8 cellular contexts compared by ENCODE assay signal in genomic region chr15:30398988-30399387, GRCh38. TPM values are rescaled to one million over a fixed set of nuclear protein-coding genes. Genes with fewer than 3 reads are reported as not detected.
A peak's percentile ranks its signal among the peaks of the same experiment; 100 is the strongest.
DNase-seq lines count a peak whose midpoint lies in the region; ATAC-seq, FAIRE-seq and TF ChIP-seq lines count a peak whose summit lies in the region.
"Not testable (repeated sequence)": the region's sequence is repeated elsewhere in the genome, so short reads cannot be mapped to it uniquely, and the experiment has no call there.

No MANE protein-coding gene starts in this region.

- not testable (repeated sequence) for H3K9me3 ChIP-seq in kidney (ENCODE audit: control insufficient read depth in 1 of 2, low read length in 2 of 2); upper lobe of left lung

- TF ChIP-seq EP300 in upper lobe of left lung (IDR thresholded peaks at IDR 0.05), result not testable (repeated sequence)

- peak; percentile 50 for TF ChIP-seq CTCF in HFFc6 (IDR thresholded peaks at IDR 0.05)
- TF ChIP-seq CTCF in kidney (IDR thresholded peaks at IDR 0.05; ENCODE audit: borderline replicate concordance, extremely low read depth, insufficient read depth), result not testable (repeated sequence)
- TF ChIP-seq CTCF in upper lobe of left lung (IDR thresholded peaks at IDR 0.05), result peak in 5 of 6 experiments; percentile 19 to 53 (median 40)

- not testable (repeated sequence) for H3K9me3 Mint-ChIP-seq in HFFc6

- not testable (repeated sequence) for H3K4me3 ChIP-seq in kidney (ENCODE audit: low read length in 2 of 2); upper lobe of left lung

- DNase-seq in HFFc6 (peak; percentile 4), kidney (peak; percentile 70), posterior cingulate gyrus (peak in 8 of 10 donors; percentile 12 to 91 (median 49)), upper lobe of left lung (peak; percentile 46 to 65)
- peak; percentile 71 for DNase-seq in activated CD4-positive, CD25-positive, alpha-beta regulatory T cell treated with anti-CD3 and anti-CD28 coated beads, Interleukin-2, amount 50 U/mL, for 72 hours
- peak; percentile 78 to 83 for DNase-seq in activated T-cell treated with anti-CD3 and anti-CD28 coated beads, Interleukin-2, amount 50 U/mL, for 48 hours
- DNase-seq in central memory CD4-positive, alpha-beta T cell, result peak; percentile 31
- DNase-seq in stimulated activated CD4-positive, alpha-beta T cell treated with anti-CD3 and anti-CD28 coated beads, TNF-alpha, amount 100 ng/mL, for 48 hours (ENCODE audit: low read depth in 3 of 3), result peak; percentile 15 to 50 (median 38)

- H3K4me1 ChIP-seq in kidney (ENCODE audit: control insufficient read depth in 1 of 2, insufficient read depth in 1 of 2, low read depth in 1 of 2, low read length in 2 of 2); upper lobe of left lung: not testable (repeated sequence)

- not testable (repeated sequence) for H3K4me3 Mint-ChIP-seq in HFFc6

- not testable (repeated sequence) for H3K27ac ChIP-seq in kidney (ENCODE audit: low read depth in 2 of 2, low read length in 2 of 2); upper lobe of left lung

- FAIRE-seq in kidney (lab: Jason Lieb, UNC), result not testable (repeated sequence)

- H3K27me3 Mint-ChIP-seq in HFFc6 (ENCODE audit: insufficient read depth), result not testable (repeated sequence)

- TF ChIP-seq POLR2A in upper lobe of left lung (IDR thresholded peaks at IDR 0.05), result not testable (repeated sequence)

- H3K27ac Mint-ChIP-seq in HFFc6, result not testable (repeated sequence)

- not testable (repeated sequence) for H3K36me3 ChIP-seq in kidney (ENCODE audit: control insufficient read depth in 1 of 2, insufficient read depth in 2 of 2, low read length in 2 of 2); upper lobe of left lung

- not testable (repeated sequence) for ATAC-seq in upper lobe of left lung (ENCODE audit: low FRiP score in 2 of 2)

- no CpG with 5 or more reads among the region's 6 CpGs for WGBS in upper lobe of left lung, 2 donors

- not testable (repeated sequence) for H3K9ac ChIP-seq in kidney (ENCODE audit: low read length in 2 of 2)

- intact Hi-C loops in kidney (cut with DNase I); posterior cingulate gyrus (cut with DNase I): not testable (repeated sequence)

- H3K4me1 Mint-ChIP-seq in HFFc6 (ENCODE audit: low read depth), result not testable (repeated sequence)

- H3K36me3 Mint-ChIP-seq in HFFc6 (ENCODE audit: low read depth), result not testable (repeated sequence)

- H3K27me3 ChIP-seq in upper lobe of left lung, result not testable (repeated sequence)

RNA-seq across cellular contexts. Expression of gene CHRFAM7A, which starts 5.6 kb away (rescaled TPM):
- not detected for total RNA-seq in HFFc6 (2021; fragmentation: NEBNext Ultra II Directional; extraction: Animal tissue kit (Norgen Biotek cat#: 25700))
- total RNA-seq in kidney (2.7 TPM), upper lobe of left lung (10 to 100 TPM in 1 of 6 donors, 1 to 10 TPM in 5; 1.6 to 19.9 (median 4.3) TPM)
- 0.54 TPM for polyA plus RNA-seq in kidney (ENCODE audit: insufficient read depth, low read depth, low replicate concordance)

RNA-seq across cellular contexts. Expression of gene GOLGA8R, which starts 15.1 kb away (rescaled TPM):
- total RNA-seq in HFFc6 (2021; fragmentation: NEBNext Ultra II Directional; extraction: Animal tissue kit (Norgen Biotek cat#: 25700)), result under 1 TPM in 5 of 6 experiments, not detected in 1; 0.07 to 0.51 (median 0.28) TPM
- 6.3 TPM for total RNA-seq in kidney
- 0.41 TPM for polyA plus RNA-seq in kidney (ENCODE audit: insufficient read depth, low read depth, low replicate concordance)
- total RNA-seq in upper lobe of left lung, result 10 to 100 TPM in 2 of 6 donors, 1 to 10 TPM in 4; 2.6 to 44.0 (median 5.9) TPM

Comparison
In these comparisons a context has a peak if more than half of its experiments do, and no peak if none do; other contexts are left out.
1. DNase-seq: peak in every context shown above with its lines; median percentile 80 in activated T-cell treated with anti-CD3 and anti-CD28 coated beads, Interleukin-2, amount 50 U/mL, for 48 hours; 71 in activated CD4-positive, CD25-positive, alpha-beta regulatory T cell treated with anti-CD3 and anti-CD28 coated beads, Interleukin-2, amount 50 U/mL, for 72 hours; 70 in kidney; 56 in upper lobe of left lung; 49 in posterior cingulate gyrus; 38 in stimulated activated CD4-positive, alpha-beta T cell treated with anti-CD3 and anti-CD28 coated beads, TNF-alpha, amount 100 ng/mL, for 48 hours; 31 in central memory CD4-positive, alpha-beta T cell; 4 in HFFc6.